Comparison of ENCODE assay signal across 21 cellular contexts in genomic region chr3:172073262-172073915, GRCh38. TPM values are rescaled to one million over a fixed set of nuclear protein-coding genes. Genes with fewer than 3 reads are reported as not detected.
DNase-seq lines count a peak whose midpoint lies in the region; ATAC-seq, FAIRE-seq and TF ChIP-seq lines count a peak whose summit lies in the region.
"Had no signal": no experiment of that assay in that cellular context is flagged by ENCODE, and none has a peak within 500 bp of the region (broad histone marks: within the 10 kb centered on the region; RNA-seq: fewer than 3 reads in every experiment).

No MANE protein-coding gene starts in this region.

- H3K9me3 ChIP-seq in HepG2 (ENCODE audit: low read length) = no peaks in the 10 kb centered on the region
- H3K9me3 ChIP-seq in pancreas = no peaks in the 10 kb centered on the region
- no peaks in the 10 kb centered on the region for H3K9me3 ChIP-seq in psoas muscle

- no peak overlapping the region for H2AFZ ChIP-seq in HepG2 (ENCODE audit: low read length)

- DNase-seq in CD1c-positive myeloid dendritic cell (ENCODE audit: extremely low spot score) (peak; percentile 42), WTC11 (ENCODE audit: low spot score) (no peak), HepG2 (ENCODE audit: low spot score) (no peak), pancreas (no peak), mucosa of gallbladder (ENCODE audit: low spot score) (no peak), psoas muscle (no peak)
- DNase-seq: activated B cell treated with CpG ODN at 0.5 μM for 24 hours; activated naive CD4-positive, alpha-beta T cell treated with anti-CD3 and anti-CD28 coated beads, Interleukin-2, amount 10 ng/mL, durations not matched to agents 7 days and 5 days; activated T-cell treated with anti-CD3 and anti-CD28 coated beads, Interleukin-2, amount 50 U/mL, for 72 hours; cortex of kidney; DMS53; effector memory CD8-positive, alpha-beta T cell; NK-92 treated with Interleukin-12 subunit alpha and Interleukin-12 subunit beta, amount 100 ng/mL, for 24 hours; occipital lobe; retina; T1000 had no signal

- H3K4me1 ChIP-seq in HepG2 (ENCODE audit: insufficient read depth, low read length) = peaks cover 100% of the 10 kb centered on the region
- H3K4me1 ChIP-seq in pancreas = peaks cover 42 to 74% (median 68%) of the 10 kb centered on the region in 3 donors
- H3K4me1 ChIP-seq in psoas muscle = peaks cover 75% of the 10 kb centered on the region

- H3K36me3 ChIP-seq in HepG2 (replicated peaks in 1 of 2; ENCODE audit: control insufficient read depth in 1 of 2, insufficient read depth in 2 of 2, low read length in 2 of 2) (peaks cover 7 to 50% of the 10 kb centered on the region in 2 experiments), pancreas (no peaks in the 10 kb centered on the region), psoas muscle (ENCODE audit: insufficient read depth in 1 of 2, low read depth in 1 of 2) (no peaks in the 10 kb centered on the region)

- BruUV-seq in HepG2 (replicated peaks; lab: Mats Ljungman, UMichigan) = no TSS peak

- CTCF ChIA-PET in WTC11 (lab: Charles Lee) (no interaction called here), HepG2 (lab: Yijun Ruan, JAX; ENCODE audit: low intra/inter-chr PET ratio, low total read pairs) (no interaction called here)

- intact Hi-C loops in HepG2 (cut with micrococcal nuclease; ENCODE audit: unreplicated experiment) = no loop called here
- intact Hi-C loops in pancreas (cut with DNase I) = no loop called here
- intact Hi-C loops in psoas muscle (cut with DNase I) = no loop called here

- peaks cover 100% of the 10 kb centered on the region for H3K79me2 ChIP-seq in HepG2 (ENCODE audit: insufficient read depth, low read length)

- TF ChIP-seq CTCF in WTC11 (IDR thresholded peaks at IDR 0.05) (no peak), HepG2 (CRISPR knock-in tag; IDR thresholded peaks at IDR 0.05) (no peak), pancreas (IDR thresholded peaks at IDR 0.05) (no peak), psoas muscle (IDR thresholded peaks at IDR 0.05) (no peak)

- no peaks in the 10 kb centered on the region for H3K36me3 Mint-ChIP-seq in WTC11
- H3K36me3 Mint-ChIP-seq: activated naive CD4-positive, alpha-beta T cell treated with anti-CD3 and anti-CD28 coated beads, Interleukin-2, amount 10 ng/mL, durations not matched to agents 7 days and 5 days had no signal

- H3K27ac ChIP-seq in HepG2 (ENCODE audit: extremely low read length, insufficient read depth, low read length) (peak overlapping the region; percentile 38), pancreas (peak overlapping the region in 2 of 4 donors; percentile 27 to 66), psoas muscle (no peak overlapping the region)

- TF ChIP-seq EP300 in HepG2 (IDR thresholded peaks at IDR 0.05; ENCODE audit: low read depth in 2 of 2, low read length in 2 of 2) = no peak
- TF ChIP-seq EP300 in HepG2 (CRISPR knock-in tag; IDR thresholded peaks at IDR 0.05; ENCODE audit: borderline replicate concordance) = no peak

- in situ Hi-C loops in HepG2 (cut with HindIII; ENCODE audit: extremely low pct_ligation_motif_present, low pct_unique_long_range_greater_than_20kb) = no loop called here

- H4K20me1 ChIP-seq in HepG2 (ENCODE audit: insufficient read depth, low read length) = peaks cover 100% of the 10 kb centered on the region

- POLR2A ChIA-PET in WTC11 (lab: Charles Lee) (no interaction called here), HepG2 (lab: Yijun Ruan, JAX) (no interaction called here)

- no peak for TF ChIP-seq RAD21 in HepG2 (CRISPR knock-in tag; IDR thresholded peaks at IDR 0.05)

- H3K4me3 Mint-ChIP-seq in WTC11 = no peak overlapping the region
- H3K4me3 Mint-ChIP-seq: activated B cell treated with CpG ODN at 0.5 μM for 24 hours; activated naive CD4-positive, alpha-beta T cell treated with anti-CD3 and anti-CD28 coated beads, Interleukin-2, amount 10 ng/mL, durations not matched to agents 7 days and 5 days; activated T-cell treated with anti-CD3 and anti-CD28 coated beads, Interleukin-2, amount 50 U/mL, for 72 hours; effector memory CD8-positive, alpha-beta T cell had no signal

- H3K4me3 ChIP-seq in HepG2 (replicated peaks in 1 of 3; ENCODE audit: insufficient read depth in 1 of 3, low read depth in 2 of 3, low read length in 3 of 3) (no peak overlapping the region), pancreas (no peak overlapping the region), psoas muscle (no peak overlapping the region)

- H3K4me1 Mint-ChIP-seq in WTC11 = peaks cover 75% of the 10 kb centered on the region
- H3K4me1 Mint-ChIP-seq: activated B cell treated with CpG ODN at 0.5 μM for 24 hours; activated naive CD4-positive, alpha-beta T cell treated with anti-CD3 and anti-CD28 coated beads, Interleukin-2, amount 10 ng/mL, durations not matched to agents 7 days and 5 days had no signal

- H3K27me3 ChIP-seq in HepG2 (ENCODE audit: control insufficient read depth in 1 of 2, insufficient read depth in 2 of 2, low read length in 2 of 2) (no peaks in the 10 kb centered on the region), pancreas (no peaks in the 10 kb centered on the region), psoas muscle (ENCODE audit: insufficient read depth in 3 of 3, low read length in 2 of 3) (no peaks in the 10 kb centered on the region)

- H3K9ac ChIP-seq in HepG2 (ENCODE audit: insufficient read depth, low read depth, low read length) = no peak overlapping the region

- H3K9me3 Mint-ChIP-seq in WTC11 = no peaks in the 10 kb centered on the region
- H3K9me3 Mint-ChIP-seq: activated B cell treated with CpG ODN at 0.5 μM for 24 hours; activated naive CD4-positive, alpha-beta T cell treated with anti-CD3 and anti-CD28 coated beads, Interleukin-2, amount 10 ng/mL, durations not matched to agents 7 days and 5 days; effector memory CD8-positive, alpha-beta T cell had no signal

- H3K27me3 Mint-ChIP-seq in WTC11 (ENCODE audit: low read depth) = no peaks in the 10 kb centered on the region
- H3K27me3 Mint-ChIP-seq: activated B cell treated with CpG ODN at 0.5 μM for 24 hours; activated naive CD4-positive, alpha-beta T cell treated with anti-CD3 and anti-CD28 coated beads, Interleukin-2, amount 10 ng/mL, durations not matched to agents 7 days and 5 days; effector memory CD8-positive, alpha-beta T cell had no signal

- peak overlapping the region; percentile 20; the same call in 1 of the 2 replicates for H3K4me2 ChIP-seq in HepG2 (ENCODE audit: low read depth, low read length)

- H3K27ac Mint-ChIP-seq in WTC11 = peak overlapping the region; percentile 52; the same call in 1 of the 2 replicates
- H3K27ac Mint-ChIP-seq: activated B cell treated with CpG ODN at 0.5 μM for 24 hours; activated naive CD4-positive, alpha-beta T cell treated with anti-CD3 and anti-CD28 coated beads, Interleukin-2, amount 10 ng/mL, durations not matched to agents 7 days and 5 days; activated T-cell treated with anti-CD3 and anti-CD28 coated beads, Interleukin-2, amount 50 U/mL, for 72 hours; effector memory CD8-positive, alpha-beta T cell had no signal

- 67% methylated on average over 5 of the region's 5 CpGs for WGBS in HepG2 (ENCODE audit: low lambda C conversion rate)
- 24 to 27% methylated on average over 5 of the region's 5 CpGs for WGBS in pancreas, 2 donors
- 88 to 94% (median 92%) methylated on average over 5 of the region's 5 CpGs for WGBS in psoas muscle, 3 donors

- FAIRE-seq in HepG2 (lab: Jason Lieb, UNC) (no peak), pancreas (lab: Jason Lieb, UNC) (no peak)
- FAIRE-seq: bronchial epithelial cell, G401.6 had no signal

- no peak for ATAC-seq in WTC11
- peak; percentile 4; the same call in 2 of the 3 replicates for ATAC-seq in HepG2
- peak; percentile 42 to 65 (median 53) for ATAC-seq in pancreas
- no peak for ATAC-seq in GM21717 (IDR thresholded peaks at IDR 0.05; ENCODE audit: unreplicated experiment)
- ATAC-seq in psoas muscle = no peak
- no peak for ATAC-seq in HG02852 (IDR thresholded peaks at IDR 0.05; ENCODE audit: unreplicated experiment)
- ATAC-seq: activated T-cell treated with anti-CD3 and anti-CD28 coated beads, Interleukin-2, amount 50 U/mL, for 72 hours; effector memory CD8-positive, alpha-beta T cell; HCT116 had no signal

- TF ChIP-seq POLR2A in HepG2 (IDR thresholded peaks at IDR 0.05; ENCODE audit: insufficient read depth in 1 of 2, low read depth in 2 of 2, low read length in 2 of 2) = no peak; a peak in 1 of 4 replicates

TF ChIP-seq in WTC11, 78 proteins besides CTCF, POLR2A, EP300 and RAD21 (continues in another document):
- TF ChIP-seq CBFB (CRISPR knock-in tag; IDR thresholded peaks at IDR 0.05; ENCODE audit: low read depth) (no peak), CREM (CRISPR knock-in tag; IDR thresholded peaks at IDR 0.05) (no peak)

TF ChIP-seq in HepG2, 621 proteins besides CTCF, POLR2A, EP300 and RAD21 (continues in another document):
- TF ChIP-seq FOXO1 (CRISPR knock-in tag; IDR thresholded peaks at IDR 0.05) (no peak), HNF4A (CRISPR knock-in tag; IDR thresholded peaks at IDR 0.05) (peak; percentile 41)

RNA-seq across cellular contexts. Expression of gene FNDC3B, which starts 34.0 kb away (rescaled TPM):
- 40.7 to 44.5 TPM (median 42.8 TPM) in 3 replicates for total RNA-seq in WTC11 (2021)
- total RNA-seq in HepG2 (2016; rRNA removed; fragmentation: Illumina TruSeq; extraction: Trizol) = 103 and 110 TPM in 2 replicates
- 133 and 147 TPM in 2 replicates for total RNA-seq in HepG2 (2016; cell fraction: cytosol; rRNA removed; fragmentation: Illumina TruSeq; extraction: Trizol; ENCODE audit: low read depth)
- total RNA-seq in HepG2 (2016; cell fraction: insoluble cytoplasmic fraction; rRNA removed; fragmentation: Illumina TruSeq; extraction: Trizol) = 93.9 TPM in 2 replicates
- 73.4 and 76.7 TPM in 2 replicates for total RNA-seq in HepG2 (2016; cell fraction: membrane; rRNA removed; fragmentation: Illumina TruSeq; extraction: Trizol)
- 222 and 239 TPM in 2 replicates for total RNA-seq in HepG2 (2016; cell fraction: nucleus; rRNA removed; fragmentation: Illumina TruSeq; extraction: Trizol)
- 74.8 and 82.8 TPM in 2 replicates for polyA plus RNA-seq in HepG2 (2011; rRNA removed)
- polyA plus RNA-seq in HepG2 (2011; cell fraction: cytosol; rRNA removed) = 26.6 and 44.0 TPM in 2 replicates
- 159 and 177 TPM in 2 replicates for polyA plus RNA-seq in HepG2 (2011; cell fraction: nucleus; rRNA removed)
- polyA plus RNA-seq in HepG2 (2012) = 100 and 116 TPM in 2 replicates
- polyA plus RNA-seq in HepG2 (2016; cell fraction: cytosol; fragmentation: Illumina TruSeq; extraction: Trizol; ENCODE audit: low read depth) = 18.9 and 23.3 TPM in 2 replicates
- 71.0 and 74.2 TPM in 2 replicates for polyA plus RNA-seq in HepG2 (2016; cell fraction: insoluble cytoplasmic fraction; fragmentation: Illumina TruSeq; extraction: Trizol; ENCODE audit: low read depth)
- polyA plus RNA-seq in HepG2 (2016; cell fraction: membrane; fragmentation: Illumina TruSeq; extraction: Trizol; ENCODE audit: low read depth) = 23.8 and 25.2 TPM in 2 replicates
- 67.2 and 72.5 TPM in 2 replicates for polyA plus RNA-seq in HepG2 (2016; cell fraction: nucleus; fragmentation: Illumina TruSeq; extraction: Trizol; ENCODE audit: insufficient read depth, low read depth)
- 83.1 and 705 TPM in 2 replicates for polyA minus RNA-seq in HepG2 (2011; rRNA and poly(A)+ RNA removed; ENCODE audit: low replicate concordance)
- polyA minus RNA-seq in HepG2 (2011; cell fraction: cytosol; rRNA and poly(A)+ RNA removed) = 129 and 146 TPM in 2 replicates
- 1,231 and 1,245 TPM in 2 replicates for polyA minus RNA-seq in HepG2 (2011; cell fraction: nucleus; rRNA and poly(A)+ RNA removed)
- 100 to 1,000 TPM in 2 of 6 donors, 10 to 100 TPM in 4; 67.5 to 126 (median 79.0) TPM for total RNA-seq in pancreas
- 10 to 100 TPM in 1 of 2 donors, 1 to 10 TPM in 1; 9.3 to 14.6 TPM for polyA plus RNA-seq in pancreas
- total RNA-seq in mucosa of gallbladder = 103 TPM
- 100 to 1,000 TPM in 1 of 4 donors, 10 to 100 TPM in 3; 50.8 to 133 (median 74.1) TPM for total RNA-seq in psoas muscle
- 10 to 100 TPM; 12.4 to 30.8 (median 19.4) TPM for polyA plus RNA-seq in psoas muscle

Comparison
In these comparisons a context has a peak if more than half of its experiments do, and no peak if none do; other contexts are left out.
1. ATAC-seq: peak in HepG2 (single experiment) and pancreas (4 of 4); none in WTC11 (single experiment), GM21717 (single experiment), psoas muscle (0 of 4) and HG02852 (single experiment).